Comparison of ENCODE assay signal across 14 cellular contexts in genomic region chr5:112883192-112883591, GRCh38. TPM values are rescaled to one million over a fixed set of nuclear protein-coding genes. Genes with fewer than 3 reads are reported as not detected.
DNase-seq lines count a peak whose midpoint lies in the region; ATAC-seq and TF ChIP-seq lines count a peak whose summit lies in the region.
"Had no signal": no experiment of that assay in that cellular context is flagged by ENCODE, and none has a peak within 500 bp of the region (broad histone marks: within the 10 kb centered on the region; RNA-seq: fewer than 3 reads in every experiment).

No MANE protein-coding gene starts in this region.

- H3K36me3 Mint-ChIP-seq in activated T-helper 2 cell treated with anti-CD3 and anti-CD28 coated beads, Interferon-gamma antibody, Interleukin-2, Interleukin-4, amounts not matched to agents 10 μg/mL and 5 μg/mL and 100 μg/mL, durations not matched to agents 14 hours and 24 hours and 36 hours (ENCODE audit: low read depth) = peaks cover 52% of the 10 kb centered on the region

- H3K4me1 ChIP-seq in right atrium auricular region = peaks cover 0 to 20% of the 10 kb centered on the region in 2 donors
- H3K4me1 ChIP-seq in HEK293 (ENCODE audit: control insufficient read depth, insufficient read depth, low read length) = peaks cover 4% of the 10 kb centered on the region
- peaks cover 28% of the 10 kb centered on the region for H3K4me1 ChIP-seq in MM.1S (ENCODE audit: low read length)

- no peak for DNase-seq in Right ventricle myocardium inferior (ENCODE audit: missing footprints)
- DNase-seq in right atrium auricular region (ENCODE audit: low spot score) = no peak
- DNase-seq in WERI-Rb-1 = no peak
- no peak for DNase-seq in MM.1S
- DNase-seq in activated naive CD4-positive, alpha-beta T cell treated with Interleukin-2 at 50 U/mL for 16 hours = no peak
- DNase-seq in activated T-helper 2 cell treated with anti-CD3 and anti-CD28 coated beads, Interferon-gamma antibody, Interleukin-2, Interleukin-4, amounts not matched to agents 10 μg/mL and 5 μg/mL and 100 μg/mL, durations not matched to agents 14 hours and 24 hours and 36 hours (ENCODE audit: low spot score) = no peak
- DNase-seq: 8988T; C1 segment of cervical spinal cord; CD4-positive, alpha-beta memory T cell; DMS79; IMR-90 had no signal

- no peak overlapping the region for H3K4me3 ChIP-seq in right atrium auricular region
- H3K4me3 ChIP-seq in HEK293 (ENCODE audit: low read depth, low read length) = no peak overlapping the region
- H3K4me3 ChIP-seq in WERI-Rb-1 (ENCODE audit: low read depth, low read length) = no peak overlapping the region
- H3K4me3 ChIP-seq in MM.1S (ENCODE audit: low read length) = no peak overlapping the region
- H3K4me3 ChIP-seq: GM12878 had no signal

- no peak overlapping the region for H3K4me2 ChIP-seq in MM.1S (ENCODE audit: low read depth, low read length)

- H3K9me3 ChIP-seq in right atrium auricular region (no peaks in the 10 kb centered on the region), HEK293 (ENCODE audit: control insufficient read depth, insufficient read depth, low read depth, low read length) (no peaks in the 10 kb centered on the region), WERI-Rb-1 (ENCODE audit: severe bottlenecking) (no peaks in the 10 kb centered on the region), MM.1S (replicated peaks; ENCODE audit: insufficient read depth, low read length) (no peaks in the 10 kb centered on the region)

- peaks cover 75% of the 10 kb centered on the region for H3K79me2 ChIP-seq in MM.1S (ENCODE audit: low read length)

- H3K4me1 Mint-ChIP-seq in activated T-helper 2 cell treated with anti-CD3 and anti-CD28 coated beads, Interferon-gamma antibody, Interleukin-2, Interleukin-4, amounts not matched to agents 10 μg/mL and 5 μg/mL and 100 μg/mL, durations not matched to agents 14 hours and 24 hours and 36 hours (ENCODE audit: low read depth) = peaks cover 36% of the 10 kb centered on the region

- ATAC-seq in Right ventricle myocardium inferior = peak; percentile 14
- ATAC-seq: GM12878, HCT116 had no signal

- H3K9me3 Mint-ChIP-seq in activated T-helper 2 cell treated with anti-CD3 and anti-CD28 coated beads, Interferon-gamma antibody, Interleukin-2, Interleukin-4, amounts not matched to agents 10 μg/mL and 5 μg/mL and 100 μg/mL, durations not matched to agents 14 hours and 24 hours and 36 hours = no peaks in the 10 kb centered on the region

- H3K9ac ChIP-seq in MM.1S (ENCODE audit: low read length) = no peak overlapping the region

- no peak for TF ChIP-seq CTCF in right atrium auricular region (IDR thresholded peaks at IDR 0.05)
- TF ChIP-seq CTCF in HEK293 (tag by site-specific recombination; IDR thresholded peaks at IDR 0.05) = no peak
- no peak for TF ChIP-seq CTCF in WERI-Rb-1 (IDR thresholded peaks at IDR 0.05; ENCODE audit: low read depth, low read length)
- no peak for TF ChIP-seq CTCF in MM.1S (IDR thresholded peaks at IDR 0.05; ENCODE audit: low read length)

- H4K20me1 ChIP-seq in MM.1S (ENCODE audit: insufficient read depth, low read length) = no peaks in the 10 kb centered on the region

- H3K27me3 ChIP-seq in right atrium auricular region (no peaks in the 10 kb centered on the region), WERI-Rb-1 (ENCODE audit: insufficient read depth, low read depth, severe bottlenecking) (no peaks in the 10 kb centered on the region), MM.1S (replicated peaks; ENCODE audit: insufficient read depth, low read length) (no peaks in the 10 kb centered on the region)

- no peak overlapping the region for H3K4me3 Mint-ChIP-seq in activated T-helper 2 cell treated with anti-CD3 and anti-CD28 coated beads, Interferon-gamma antibody, Interleukin-2, Interleukin-4, amounts not matched to agents 10 μg/mL and 5 μg/mL and 100 μg/mL, durations not matched to agents 14 hours and 24 hours and 36 hours (ENCODE audit: low read depth)
- H3K4me3 Mint-ChIP-seq: CD4-positive, alpha-beta memory T cell had no signal

- intact Hi-C loops in Right ventricle myocardium inferior (cut with DNase I) = no loop called here
- intact Hi-C loops in activated T-helper 2 cell treated with anti-CD3 and anti-CD28 coated beads, Interferon-gamma antibody, Interleukin-2, Interleukin-4, amounts not matched to agents 10 μg/mL and 5 μg/mL and 100 μg/mL, durations not matched to agents 14 hours and 24 hours and 36 hours (cut with micrococcal nuclease) = no loop called here

- H3K36me3 ChIP-seq in right atrium auricular region (peaks cover 58% of the 10 kb centered on the region), HEK293 (ENCODE audit: control insufficient read depth in 2 of 2, insufficient read depth in 1 of 2, low read length in 2 of 2) (peaks cover 33 to 80% of the 10 kb centered on the region in 2 experiments), WERI-Rb-1 (peaks cover 85% of the 10 kb centered on the region), MM.1S (replicated peaks; ENCODE audit: insufficient read depth, low read length) (peaks cover 12% of the 10 kb centered on the region)

- no peak overlapping the region for H2AFZ ChIP-seq in MM.1S (ENCODE audit: low read length)

- POLR2A ChIA-PET in HEK293 (lab: Yijun Ruan, JAX) = no interaction called here

- CTCF ChIA-PET in HEK293 (lab: Yijun Ruan, JAX) = no interaction called here

- H3F3A ChIP-seq in MM.1S (ENCODE audit: insufficient read depth, low read length) = peaks cover 20% of the 10 kb centered on the region

- H3K9me2 ChIP-seq in MM.1S (replicated peaks; ENCODE audit: insufficient read depth, low read length) = no peaks in the 10 kb centered on the region

- no peak overlapping the region for H3K27ac Mint-ChIP-seq in activated T-helper 2 cell treated with anti-CD3 and anti-CD28 coated beads, Interferon-gamma antibody, Interleukin-2, Interleukin-4, amounts not matched to agents 10 μg/mL and 5 μg/mL and 100 μg/mL, durations not matched to agents 14 hours and 24 hours and 36 hours
- H3K27ac Mint-ChIP-seq: CD4-positive, alpha-beta memory T cell had no signal

- H3K27ac ChIP-seq in right atrium auricular region (peak overlapping the region in 1 of 2 donors; percentile 33), HEK293 (ENCODE audit: extremely low read depth, low read depth, low read length) (no peak overlapping the region), WERI-Rb-1 (0 out of 2 replicates have a peak overlapping the region, but pooled peaks have one; percentile 23), MM.1S (ENCODE audit: low read length) (no peak overlapping the region)

- no peaks in the 10 kb centered on the region for H3K27me3 Mint-ChIP-seq in activated T-helper 2 cell treated with anti-CD3 and anti-CD28 coated beads, Interferon-gamma antibody, Interleukin-2, Interleukin-4, amounts not matched to agents 10 μg/mL and 5 μg/mL and 100 μg/mL, durations not matched to agents 14 hours and 24 hours and 36 hours (ENCODE audit: low read depth)
- H3K27me3 Mint-ChIP-seq: CD4-positive, alpha-beta memory T cell had no signal

TF ChIP-seq in HEK293, 187 proteins besides CTCF, POLR2A, EP300 and RAD21:
- no peak for TF ChIP-seq ZNF521 (tag by site-specific recombination; IDR thresholded peaks at IDR 0.05)
- peak; percentile 75 for TF ChIP-seq SCRT2 (tag by site-specific recombination; IDR thresholded peaks at IDR 0.05)
- no peak for TF ChIP-seq SETDB1 (IDR thresholded peaks at IDR 0.05; ENCODE audit: insufficient read length, low read length)
- TF ChIP-seq ZNF747 (tag by site-specific recombination; IDR thresholded peaks at IDR 0.05) = no peak

RNA-seq across cellular contexts. Expression of gene SRP19, which starts 22.1 kb away (rescaled TPM):
- 24.8 TPM for total RNA-seq in Right ventricle myocardium inferior
- total RNA-seq in right atrium auricular region = 10 to 100 TPM; 48.0 to 57.7 TPM
- 63.0 and 66.3 TPM in 2 replicates for total RNA-seq in activated T-helper 2 cell treated with anti-CD3 and anti-CD28 coated beads, Interferon-gamma antibody, Interleukin-2, Interleukin-4, amounts not matched to agents 10 μg/mL and 5 μg/mL and 100 μg/mL, durations not matched to agents 14 hours and 24 hours and 36 hours

RNA-seq across cellular contexts. Expression of gene REEP5, which starts 38.8 kb away (rescaled TPM):
- 125 TPM for total RNA-seq in Right ventricle myocardium inferior
- total RNA-seq in right atrium auricular region = 100 to 1,000 TPM in 1 of 2 donors, 10 to 100 TPM in 1; 77.7 to 140 TPM
- 83.4 and 85.6 TPM in 2 replicates for total RNA-seq in activated T-helper 2 cell treated with anti-CD3 and anti-CD28 coated beads, Interferon-gamma antibody, Interleukin-2, Interleukin-4, amounts not matched to agents 10 μg/mL and 5 μg/mL and 100 μg/mL, durations not matched to agents 14 hours and 24 hours and 36 hours
